16 cellular contexts compared by ENCODE assay signal in the genomic region with DNA sequence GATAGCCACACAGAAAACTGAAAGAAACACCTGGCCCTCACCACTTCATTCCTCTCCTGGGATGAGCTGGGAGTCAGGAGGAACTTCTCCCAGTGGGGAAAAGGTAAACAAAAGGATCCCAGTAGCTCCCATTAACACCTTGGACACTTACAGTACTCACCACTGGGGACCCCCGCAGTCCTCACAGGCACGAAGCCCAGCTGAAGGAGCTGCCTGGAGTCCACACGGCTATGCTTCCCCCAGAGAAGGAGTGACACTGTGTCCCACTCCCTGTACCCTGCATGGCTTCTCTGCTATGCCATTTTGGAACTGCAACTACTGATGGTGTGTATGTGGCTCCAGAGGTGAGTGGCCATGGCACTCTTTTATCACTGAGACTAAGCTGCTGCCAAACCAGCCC.
A peak's percentile ranks its signal among the peaks of the same experiment; 100 is the strongest.
DNase-seq lines count a peak whose midpoint lies in the region; ATAC-seq, FAIRE-seq and TF ChIP-seq lines count a peak whose summit lies in the region.
"Had no signal": no experiment of that assay in that cellular context is flagged by ENCODE, and none has a peak within 500 bp of the region (broad histone marks: within the 10 kb centered on the region; RNA-seq: fewer than 3 reads in every experiment).

No MANE protein-coding gene starts in this region.

- H3K27me3 ChIP-seq in HepG2 (ENCODE audit: control insufficient read depth in 1 of 2, insufficient read depth in 2 of 2, low read length in 2 of 2) (no peaks in the 10 kb centered on the region), right lobe of liver (no peaks in the 10 kb centered on the region), H1 (replicated peaks in 1 of 4; ENCODE audit: control insufficient read depth in 3 of 4, extremely low read depth in 1 of 4, insufficient read depth in 3 of 4, low read length in 3 of 4) (no peaks in the 10 kb centered on the region), neuronal stem cell (ENCODE audit: control insufficient read depth in 3 of 3, insufficient read depth in 3 of 3, low read depth in 1 of 3, low read length in 3 of 3) (no peaks in the 10 kb centered on the region), foreskin keratinocyte (no peaks in the 10 kb centered on the region)
- H3K27me3 ChIP-seq: BLaER1 treated with 17β-estradiol and CSF1 and Interleukin-3, amounts not matched to agents 10 nM and 100 nM had no signal

- H3K36me3 ChIP-seq in HepG2 (replicated peaks in 1 of 2; ENCODE audit: control insufficient read depth in 1 of 2, insufficient read depth in 2 of 2, low read length in 2 of 2) (no peaks in the 10 kb centered on the region), right lobe of liver (no peaks in the 10 kb centered on the region), H1 (ENCODE audit: control insufficient read depth in 2 of 4, insufficient read depth in 4 of 4, low read length in 3 of 4) (no peaks in the 10 kb centered on the region), neuronal stem cell (replicated peaks in 1 of 2; ENCODE audit: control insufficient read depth in 2 of 2, insufficient read depth in 2 of 2, low read length in 2 of 2) (no peaks in the 10 kb centered on the region)
- H3K36me3 ChIP-seq: BLaER1 treated with 17β-estradiol and CSF1 and Interleukin-3, amounts not matched to agents 10 nM and 100 nM had no signal

- H3K79me2 ChIP-seq in HepG2 (ENCODE audit: insufficient read depth, low read length): no peaks in the 10 kb centered on the region
- H3K79me2 ChIP-seq in H1 (ENCODE audit: control insufficient read depth in 1 of 2, insufficient read depth in 2 of 2, low read length in 2 of 2): no peaks in the 10 kb centered on the region

- H2BK12ac ChIP-seq in H1 (ENCODE audit: low read depth, low read length): no peak overlapping the region
- no peak overlapping the region for H2BK12ac ChIP-seq in neuronal stem cell (ENCODE audit: low read length)

- BruUV-seq in HepG2 (replicated peaks; lab: Mats Ljungman, UMichigan): no TSS peak

- H3K18ac ChIP-seq in H1 (ENCODE audit: extremely low read depth, low read length) (no peak overlapping the region), neuronal stem cell (ENCODE audit: low read length) (no peak overlapping the region)

- H3K4me1 ChIP-seq in HepG2 (ENCODE audit: insufficient read depth, low read length) (no peaks in the 10 kb centered on the region), right lobe of liver (no peaks in the 10 kb centered on the region), H1 (replicated peaks in 1 of 4; ENCODE audit: control insufficient read depth in 3 of 4, insufficient read depth in 4 of 4, low read length in 3 of 4) (0 out of 7 replicates have a peak, but pooled peaks cover 0 to 2% (median 0%) of the 10 kb centered on the region in 4 experiments), neuronal stem cell (ENCODE audit: control insufficient read depth in 2 of 2, insufficient read depth in 1 of 2, low read depth in 1 of 2, low read length in 2 of 2) (peaks cover 0 to 1% of the 10 kb centered on the region in 2 donors), foreskin keratinocyte (no peaks in the 10 kb centered on the region)
- H3K4me1 ChIP-seq: BLaER1 treated with 17β-estradiol and CSF1 and Interleukin-3, amounts not matched to agents 10 nM and 100 nM had no signal

- no peak for TF ChIP-seq POLR2A in HepG2 (IDR thresholded peaks at IDR 0.05; ENCODE audit: insufficient read depth in 1 of 2, low read depth in 2 of 2, low read length in 2 of 2)
- no peak for TF ChIP-seq POLR2A in right lobe of liver (IDR thresholded peaks at IDR 0.05)
- no peak for TF ChIP-seq POLR2A in H1 (IDR thresholded peaks at IDR 0.05; ENCODE audit: control extremely low read depth in 1 of 2, low read depth in 2 of 2, low read length in 2 of 2)

- no peak overlapping the region for H2AK5ac ChIP-seq in H1 (ENCODE audit: low read depth, low read length)
- H2AK5ac ChIP-seq in neuronal stem cell (ENCODE audit: low read depth, low read length): no peak overlapping the region

- H3K79me1 ChIP-seq in H1 (ENCODE audit: low read depth, low read length): no peaks in the 10 kb centered on the region
- H3K79me1 ChIP-seq in neuronal stem cell (ENCODE audit: low read depth, low read length): no peaks in the 10 kb centered on the region

- POLR2A ChIA-PET in HepG2 (lab: Yijun Ruan, JAX): no interaction called here
- POLR2A ChIA-PET in H1 (lab: Charles Lee; ENCODE audit: partially characterized antibody): no interaction called here

- in situ Hi-C loops in HepG2 (cut with HindIII; ENCODE audit: extremely low pct_ligation_motif_present, low pct_unique_long_range_greater_than_20kb): no loop called here

- no peak overlapping the region for H2AFZ ChIP-seq in HepG2 (ENCODE audit: low read length)
- peak overlapping the region; percentile 67; the same call in 1 of the 2 replicates for H2AFZ ChIP-seq in H1 (ENCODE audit: low read length)
- H2AFZ ChIP-seq in neuronal stem cell (ENCODE audit: low read length): peak overlapping the region; percentile 29

- intact Hi-C loops in HepG2 (cut with micrococcal nuclease; ENCODE audit: unreplicated experiment) (no loop called here), right lobe of liver (cut with DNase I) (no loop called here)

- H2BK15ac ChIP-seq in H1 (ENCODE audit: low read length) (no peak overlapping the region), neuronal stem cell (ENCODE audit: low read length) (no peak overlapping the region)

- H4K20me1 ChIP-seq in HepG2 (ENCODE audit: insufficient read depth, low read length) (no peaks in the 10 kb centered on the region), H1 (replicated peaks in 1 of 2; ENCODE audit: control insufficient read depth in 1 of 2, insufficient read depth in 2 of 2, low read length in 2 of 2) (no peaks in the 10 kb centered on the region)
- H4K20me1 ChIP-seq: BLaER1 treated with 17β-estradiol and CSF1 and Interleukin-3, amounts not matched to agents 10 nM and 100 nM had no signal

- H3K4ac ChIP-seq in H1 (replicated peaks; ENCODE audit: insufficient read length, low read depth, low read length) (no peak overlapping the region), neuronal stem cell (ENCODE audit: low read length) (no peak overlapping the region)

- no peak overlapping the region for H4K5ac ChIP-seq in H1 (ENCODE audit: insufficient read length, low read depth, low read length)

- no peak overlapping the region for H2BK20ac ChIP-seq in H1 (ENCODE audit: low read length)

- TF ChIP-seq CTCF in HepG2 (CRISPR knock-in tag; IDR thresholded peaks at IDR 0.05): no peak
- TF ChIP-seq CTCF in right lobe of liver (IDR thresholded peaks at IDR 0.05): no peak
- TF ChIP-seq CTCF in H1 (IDR thresholded peaks at IDR 0.05; ENCODE audit: control extremely low read depth in 1 of 3, insufficient read depth in 1 of 3, low read depth in 1 of 3, low read length in 3 of 3): no peak
- TF ChIP-seq CTCF in foreskin keratinocyte (conservative IDR thresholded peaks at IDR 0.05): no peak

- TF ChIP-seq RAD21 in HepG2 (CRISPR knock-in tag; IDR thresholded peaks at IDR 0.05) (no peak), H1 (IDR thresholded peaks at IDR 0.05 in 1 of 2, conservative IDR thresholded peaks at IDR 0.05 in 1 of 2; ENCODE audit: low read depth in 2 of 2, low read length in 2 of 2) (peak; percentile 25 to 34; a peak in 2 of 4 replicates)

- H4K8ac ChIP-seq in H1 (ENCODE audit: extremely low read depth, insufficient read depth, low read length): no peak overlapping the region; the same call in 1 of the 2 replicates
- H4K8ac ChIP-seq in neuronal stem cell (ENCODE audit: low read depth, low read length): no peak overlapping the region

- no peak for DNase-seq in HepG2 (ENCODE audit: low spot score)
- DNase-seq in right lobe of liver: no peak
- no peak for DNase-seq in H1 (ENCODE audit: low read depth in 1 of 2, low spot score in 2 of 2)
- no peak for DNase-seq in neuronal stem cell (ENCODE audit: low spot score)
- no peak for DNase-seq in foreskin keratinocyte
- no peak for DNase-seq in stimulated activated CD4-positive, alpha-beta T cell treated with anti-CD3 and anti-CD28 coated beads, Interleukin-4, amount 100 ng/mL, for 4 hours
- DNase-seq: 8988T; ACHN; CD4-positive, CD25-positive, alpha-beta regulatory T cell; DMS53; GF-D8; IMR-90; KBM-7 had no signal

- no peak overlapping the region for H2BK5ac ChIP-seq in H1 (ENCODE audit: low read depth, low read length)
- no peak overlapping the region for H2BK5ac ChIP-seq in neuronal stem cell (ENCODE audit: low read length)

- no peak for TF ChIP-seq EP300 in HepG2 (IDR thresholded peaks at IDR 0.05; ENCODE audit: low read depth in 2 of 2, low read length in 2 of 2)
- no peak for TF ChIP-seq EP300 in HepG2 (CRISPR knock-in tag; IDR thresholded peaks at IDR 0.05; ENCODE audit: borderline replicate concordance)
- no peak for TF ChIP-seq EP300 in H1 (IDR thresholded peaks at IDR 0.05; ENCODE audit: borderline replicate concordance in 1 of 2, low read depth in 2 of 2, low read length in 2 of 2)

- H3K9ac ChIP-seq in HepG2 (ENCODE audit: insufficient read depth, low read depth, low read length): no peak overlapping the region
- no peak overlapping the region for H3K9ac ChIP-seq in H1 (replicated peaks in 1 of 4; ENCODE audit: extremely low read depth in 1 of 4, low read depth in 3 of 4, low read length in 3 of 4)
- no peak overlapping the region for H3K9ac ChIP-seq in neuronal stem cell (ENCODE audit: low read depth, low read length, poor library complexity)
- H3K9ac ChIP-seq: BLaER1 treated with 17β-estradiol and CSF1 and Interleukin-3, amounts not matched to agents 10 nM and 100 nM had no signal

- H3K4me3 ChIP-seq in HepG2 (replicated peaks in 1 of 3; ENCODE audit: insufficient read depth in 1 of 3, low read depth in 2 of 3, low read length in 3 of 3): no peak overlapping the region
- H3K4me3 ChIP-seq in right lobe of liver: no peak overlapping the region
- no peak overlapping the region for H3K4me3 ChIP-seq in H1 (ENCODE audit: extremely low read depth in 1 of 4, insufficient read depth in 2 of 4, low read depth in 3 of 4, low read length in 4 of 4)
- peak overlapping the region in 1 of 2 donors; percentile 34 for H3K4me3 ChIP-seq in neuronal stem cell (ENCODE audit: low read length in 2 of 2)
- H3K4me3 ChIP-seq: BLaER1 treated with 17β-estradiol and CSF1 and Interleukin-3, amounts not matched to agents 10 nM and 100 nM had no signal

- H2BK120ac ChIP-seq in H1 (replicated peaks; ENCODE audit: low read depth, low read length): no peak overlapping the region
- H2BK120ac ChIP-seq in neuronal stem cell (ENCODE audit: low read depth, low read length): no peak overlapping the region

- FAIRE-seq in HepG2 (lab: Jason Lieb, UNC) (no peak), H1 (lab: Jason Lieb, UNC) (no peak)
- FAIRE-seq: H54 had no signal

- ATAC-seq in HepG2 (peak; percentile 48), right lobe of liver (no peak), foreskin keratinocyte (no peak), GM21619 (IDR thresholded peaks at IDR 0.05; ENCODE audit: unreplicated experiment) (no peak)

- H3K27ac ChIP-seq in HepG2 (ENCODE audit: extremely low read length, insufficient read depth, low read length): no peak overlapping the region
- no peak overlapping the region for H3K27ac ChIP-seq in right lobe of liver
- no peak overlapping the region for H3K27ac ChIP-seq in H1 (ENCODE audit: low read depth, low read length)
- no peak overlapping the region for H3K27ac ChIP-seq in neuronal stem cell (replicated peaks; ENCODE audit: low read length)
- no peak overlapping the region for H3K27ac ChIP-seq in foreskin keratinocyte
- H3K27ac ChIP-seq: BLaER1 treated with 17β-estradiol and CSF1 and Interleukin-3, amounts not matched to agents 10 nM and 100 nM had no signal

- H3K4me2 ChIP-seq in HepG2 (ENCODE audit: low read depth, low read length) (no peak overlapping the region), H1 (ENCODE audit: insufficient read depth in 1 of 2, low read depth in 2 of 2, low read length in 2 of 2) (no peak overlapping the region), neuronal stem cell (ENCODE audit: insufficient read depth, low read length, poor library complexity, severe bottlenecking) (no peak overlapping the region)
- H3K4me2 ChIP-seq: BLaER1 treated with 17β-estradiol and CSF1 and Interleukin-3, amounts not matched to agents 10 nM and 100 nM had no signal

- H4K91ac ChIP-seq in H1 (replicated peaks; ENCODE audit: insufficient read length, low read length): no peak overlapping the region
- H4K91ac ChIP-seq in neuronal stem cell (ENCODE audit: low read depth, low read length, poor library complexity): no peak overlapping the region

- CTCF ChIA-PET in HepG2 (lab: Yijun Ruan, JAX; ENCODE audit: low intra/inter-chr PET ratio, low total read pairs): no interaction called here
- CTCF ChIA-PET in H1 (lab: Charles Lee; ENCODE audit: partially characterized antibody): interaction anchor here (1.1 to 2.4 kb wide), 3 partner anchors 10 to 297 kb away, joined by 4 to 12 read pairs (median 5); no protein-coding TSS in a partner anchor

- no peak overlapping the region for H3K14ac ChIP-seq in H1 (ENCODE audit: insufficient read length)
- H3K14ac ChIP-seq in neuronal stem cell (ENCODE audit: low read length): no peak overlapping the region

- H3K23ac ChIP-seq in H1 (ENCODE audit: insufficient read length) (no peak overlapping the region), neuronal stem cell (ENCODE audit: low read depth, low read length, poor library complexity) (no peak overlapping the region)

- H3K23me2 ChIP-seq in H1 (ENCODE audit: low read depth, low read length): no peaks in the 10 kb centered on the region

- H3K9me3 ChIP-seq in HepG2 (ENCODE audit: low read length) (no peaks in the 10 kb centered on the region), right lobe of liver (no peaks in the 10 kb centered on the region), H1 (ENCODE audit: insufficient read depth in 2 of 2, low read depth in 1 of 2, low read length in 1 of 2) (no peaks in the 10 kb centered on the region), neuronal stem cell (replicated peaks in 1 of 2; ENCODE audit: control insufficient read depth in 2 of 2, insufficient read depth in 1 of 2, low read depth in 1 of 2, low read length in 2 of 2) (no peaks in the 10 kb centered on the region)
- H3K9me3 ChIP-seq: BLaER1 treated with 17β-estradiol and CSF1 and Interleukin-3, amounts not matched to agents 10 nM and 100 nM had no signal

- H3K56ac ChIP-seq in H1 (replicated peaks; ENCODE audit: insufficient read length, low read depth, low read length): no peak overlapping the region

- WGBS in HepG2 (ENCODE audit: low lambda C conversion rate): 7% methylated on average over 3 of the region's 3 CpGs
- WGBS in right lobe of liver (ENCODE audit: insufficient coverage, low coverage, low lambda C conversion rate, missing lambda C conversion rate): no CpG with 5 or more reads among the region's 3 CpGs
- 91% methylated on average over 3 of the region's 3 CpGs; no CpG with 5 or more reads in 1 of the 2 experiments for WGBS in H1 (ENCODE audit: extremely low coverage in 1 of 2, insufficient coverage in 1 of 2, insufficient read length in 1 of 2, insufficient replicate concordance in 2 of 2, low coverage in 1 of 2, low lambda C conversion rate in 2 of 2, missing lambda C conversion rate in 1 of 2), 2 experiments
- WGBS in neuronal stem cell (ENCODE audit: extremely low coverage in 2 of 2, insufficient read length in 2 of 2, insufficient replicate concordance in 1 of 2), 2 donors: no CpG with 5 or more reads among the region's 3 CpGs
